25 cellular contexts compared by ENCODE assay signal in genomic region chr12:47983541-47984115, GRCh38. TPM values are rescaled to one million over a fixed set of nuclear protein-coding genes. Genes with fewer than 3 reads are reported as not detected.
"Had no signal": no experiment of that assay in that cellular context is flagged by ENCODE, and none has a peak within 500 bp of the region (broad histone marks: within the 10 kb centered on the region; RNA-seq: fewer than 3 reads in every experiment).

No MANE protein-coding gene starts in this region.

- DNase-seq: activated CD4-positive, alpha-beta memory T cell treated with anti-CD3 and anti-CD28 coated beads, Interleukin-2, amount 10 ng/mL, durations not matched to agents 7 days and 5 days; activated CD4-positive, alpha-beta T cell treated with anti-CD3 and anti-CD28 coated beads for 36 hours; activated CD4-positive, alpha-beta T cell treated with anti-CD3 and anti-CD28 coated beads, Interleukin-2, amount 50 U/mL, for 1 hour; activated CD8-positive, alpha-beta memory T cell treated with anti-CD3 and anti-CD28 coated beads, Interleukin-2, amount 50 U/mL, for 4 hours; activated naive CD4-positive, alpha-beta T cell treated with anti-CD3 and anti-CD28 coated beads, Interleukin-2, amount 50 U/mL, for 16 hours; activated T-cell treated with anti-CD3 and anti-CD28 coated beads, Interleukin-2, amount 50 U/mL, for 72 hours; MM.1S; NCI-H1105 treated with DMSO at 0.1 percent for 48 hours; NCI-H146; NCI-H187 treated with DMSO at 0.1 percent for 48 hours; NCI-H2081 treated with DMSO at 0.1 percent for 48 hours; NCI-H345; NCI-H510A; NCI-H526 treated with DMSO at 0.1 percent for 48 hours; NCI-H82; T-cell; T-helper 2 cell; T1000 had no signal

- H3K36me3 ChIP-seq: breast epithelium had no signal

- H3K27ac ChIP-seq: breast epithelium, SK-N-MC had no signal

- H3K27me3 ChIP-seq: breast epithelium had no signal

- H3K4me1 ChIP-seq: breast epithelium had no signal

- FAIRE-seq: TTC549 had no signal

- ATAC-seq: activated CD4-positive, alpha-beta T cell treated with anti-CD3 and anti-CD28 coated beads for 36 hours; activated T-cell treated with anti-CD3 and anti-CD28 coated beads, Interleukin-2, amount 50 U/mL, for 72 hours; Right ventricle myocardium inferior; T-cell had no signal

- H3K4me3 ChIP-seq: breast epithelium, SK-N-MC had no signal

- H3K9me3 ChIP-seq: breast epithelium had no signal

RNA-seq across cellular contexts. Expression of gene COL2A1, which starts 20.6 kb away (rescaled TPM):
- total RNA-seq: activated CD4-positive, alpha-beta memory T cell treated with anti-CD3 and anti-CD28 coated beads, Interleukin-2, amount 10 ng/mL, durations not matched to agents 7 days and 5 days; activated CD8-positive, alpha-beta memory T cell treated with anti-CD3 and anti-CD28 coated beads for 36 hours; aorta; Right ventricle myocardium inferior; RPMI7951; T-cell had no signal
- polyA plus RNA-seq: aorta had no signal
